13 cellular contexts compared by ENCODE assay signal in genomic region chr7:47293884-47294568, GRCh38.
DNase-seq lines count a peak whose midpoint lies in the region; ATAC-seq and TF ChIP-seq lines count a peak whose summit lies in the region.
"Had no signal": no experiment of that assay in that cellular context is flagged by ENCODE, and none has a peak within 500 bp of the region (broad histone marks: within the 10 kb centered on the region; RNA-seq: fewer than 3 reads in every experiment).

No MANE protein-coding gene starts in this region.

- peak overlapping the region in 2 of 10 experiments; percentile 1 to 28; a peak in 2 of 20 replicates for H3K4me3 ChIP-seq in BLaER1 treated with 17β-estradiol and CSF1 and Interleukin-3, amounts not matched to agents 10 nM and 100 nM
- H3K4me3 ChIP-seq in ascending aorta (no peak overlapping the region), right cardiac atrium (ENCODE audit: low read length) (no peak overlapping the region)

- no peak for DNase-seq in ascending aorta (ENCODE audit: low spot score in 2 of 2)
- peak in 1 of 3 donors; percentile 40 for DNase-seq in right cardiac atrium
- peak; percentile 62 for DNase-seq in sciatic nerve (ENCODE audit: low spot score)
- no peak for DNase-seq in NOMO-1 (lab: John Stamatoyannopoulos, UW; ENCODE audit: unreplicated experiment in 2 of 2)
- DNase-seq in CD4-positive, alpha-beta T cell, result no peak
- DNase-seq: activated B cell treated with CpG ODN at 0.5 μM for 24 hours, C1 segment of cervical spinal cord, NCI-H510A treated with DMSO at 0.1 percent for 48 hours, SHP77 treated with DMSO at 0.1 percent for 48 hours had no signal

- no peaks in the 10 kb centered on the region for H3K27me3 ChIP-seq in BLaER1 treated with 17β-estradiol and CSF1 and Interleukin-3, amounts not matched to agents 10 nM and 100 nM
- H3K27me3 ChIP-seq in ascending aorta (no peaks in the 10 kb centered on the region), right cardiac atrium (ENCODE audit: control insufficient read depth, insufficient read depth) (no peaks in the 10 kb centered on the region)
- no peaks in the 10 kb centered on the region for H3K27me3 ChIP-seq in CD4-positive, alpha-beta T cell (ENCODE audit: control insufficient read depth, insufficient read depth, low read length)

- CTCF ChIA-PET in CD4-positive, alpha-beta T cell (lab: Charles Lee), result no interaction called here

- POLR2A ChIA-PET in CD4-positive, alpha-beta T cell (lab: Charles Lee), result no interaction called here

- peak overlapping the region in 9 of 11 experiments; percentile 2 to 61 (median 42); a peak in 11 of 22 replicates for H3K9ac ChIP-seq in BLaER1 treated with 17β-estradiol and CSF1 and Interleukin-3, amounts not matched to agents 10 nM and 100 nM

- H4K20me1 ChIP-seq in BLaER1 treated with 17β-estradiol and CSF1 and Interleukin-3, amounts not matched to agents 10 nM and 100 nM, result peaks cover 0 to 100% (median 0%) of the 10 kb centered on the region in 11 experiments; a peak in 5 of 22 replicates

- peak overlapping the region in 10 of 11 experiments; percentile 48 to 94 (median 88); a peak in 20 of 22 replicates for H3K27ac ChIP-seq in BLaER1 treated with 17β-estradiol and CSF1 and Interleukin-3, amounts not matched to agents 10 nM and 100 nM
- H3K27ac ChIP-seq in ascending aorta, result peak overlapping the region; percentile 28 to 33
- peak overlapping the region; percentile 79 for H3K27ac ChIP-seq in right cardiac atrium (ENCODE audit: low read length)
- no peak overlapping the region for H3K27ac ChIP-seq in CD4-positive, alpha-beta T cell (ENCODE audit: low read depth, low read length)

- H3K9me3 ChIP-seq in BLaER1 treated with 17β-estradiol and CSF1 and Interleukin-3, amounts not matched to agents 10 nM and 100 nM (replicated peaks in 1 of 11), result peaks cover 0 to 8% (median 0%) of the 10 kb centered on the region in 11 experiments; a peak in 2 of 22 replicates
- H3K9me3 ChIP-seq in ascending aorta (no peaks in the 10 kb centered on the region), right cardiac atrium (ENCODE audit: control insufficient read depth, low read length) (no peaks in the 10 kb centered on the region)
- no peaks in the 10 kb centered on the region for H3K9me3 ChIP-seq in CD4-positive, alpha-beta T cell (ENCODE audit: control insufficient read depth, low read length)

- H3K9me3 Mint-ChIP-seq in CD4-positive, alpha-beta T cell, result no peaks in the 10 kb centered on the region
- H3K9me3 Mint-ChIP-seq: activated B cell treated with CpG ODN at 0.5 μM for 24 hours had no signal

- intact Hi-C loops in ascending aorta (cut with DNase I) (loop anchor here (5.0 kb wide), 2 partner anchors 43 to 88 kb away; no protein-coding TSS in a partner anchor), right cardiac atrium (cut with DNase I) (no loop called here), sciatic nerve (cut with DNase I) (no loop called here)
- intact Hi-C loops in CD4-positive, alpha-beta T cell (cut with DNase I, micrococcal nuclease), result no loop called here

- peak overlapping the region; percentile 43 to 90 (median 74) for H3K4me2 ChIP-seq in BLaER1 treated with 17β-estradiol and CSF1 and Interleukin-3, amounts not matched to agents 10 nM and 100 nM

- peaks cover 47 to 84% (median 74%) of the 10 kb centered on the region in 10 experiments for H3K4me1 ChIP-seq in BLaER1 treated with 17β-estradiol and CSF1 and Interleukin-3, amounts not matched to agents 10 nM and 100 nM
- H3K4me1 ChIP-seq in ascending aorta (peaks cover 0 to 20% of the 10 kb centered on the region in 2 donors), right cardiac atrium (ENCODE audit: control insufficient read depth, insufficient read depth, low read length) (peaks cover 13% of the 10 kb centered on the region)

- no peak overlapping the region for H3K27ac Mint-ChIP-seq in CD4-positive, alpha-beta T cell
- H3K27ac Mint-ChIP-seq: activated B cell treated with CpG ODN at 0.5 μM for 24 hours; stimulated activated effector memory CD8-positive, alpha-beta T cell treated with anti-CD3 and anti-CD28 coated beads, Interleukin-12 subunit alpha, Interleukin-12 subunit beta, amount 100 ng/mL, for 72 hours had no signal

- H3K36me3 Mint-ChIP-seq in CD4-positive, alpha-beta T cell (ENCODE audit: low read depth), result no peaks in the 10 kb centered on the region
- H3K36me3 Mint-ChIP-seq: stimulated activated effector memory CD8-positive, alpha-beta T cell treated with anti-CD3 and anti-CD28 coated beads, Interleukin-12 subunit alpha, Interleukin-12 subunit beta, amount 100 ng/mL, for 72 hours had no signal

- WGBS in right cardiac atrium, result 50% methylated on average over 6 of the region's 6 CpGs

- H3K36me3 ChIP-seq in BLaER1 treated with 17β-estradiol and CSF1 and Interleukin-3, amounts not matched to agents 10 nM and 100 nM, result peaks cover 24 to 100% (median 66%) of the 10 kb centered on the region in 11 experiments; a peak in 21 of 22 replicates
- peaks cover 5 to 30% of the 10 kb centered on the region in 2 donors for H3K36me3 ChIP-seq in ascending aorta

- TF ChIP-seq CTCF in ascending aorta (IDR thresholded peaks at IDR 0.05), result no peak
- no peak for TF ChIP-seq CTCF in CD4-positive, alpha-beta T cell (IDR thresholded peaks at IDR 0.05)

- H3K4me1 Mint-ChIP-seq in CD4-positive, alpha-beta T cell (ENCODE audit: low read depth), result no peaks in the 10 kb centered on the region
- H3K4me1 Mint-ChIP-seq: stimulated activated effector memory CD8-positive, alpha-beta T cell treated with anti-CD3 and anti-CD28 coated beads, Interleukin-12 subunit alpha, Interleukin-12 subunit beta, amount 100 ng/mL, for 72 hours had no signal

- no peak overlapping the region for H3K4me3 Mint-ChIP-seq in CD4-positive, alpha-beta T cell
- H3K4me3 Mint-ChIP-seq: activated B cell treated with CpG ODN at 0.5 μM for 24 hours; stimulated activated effector memory CD8-positive, alpha-beta T cell treated with anti-CD3 and anti-CD28 coated beads, Interleukin-12 subunit alpha, Interleukin-12 subunit beta, amount 100 ng/mL, for 72 hours had no signal

- ATAC-seq in right cardiac atrium (peak; percentile 28 to 49), sciatic nerve (peak; percentile 84), HG02884 (IDR thresholded peaks at IDR 0.05; ENCODE audit: unreplicated experiment) (no peak), GM21529 (IDR thresholded peaks at IDR 0.05; ENCODE audit: unreplicated experiment) (no peak)
- no peak for ATAC-seq in CD4-positive, alpha-beta T cell (ENCODE audit: poor library complexity)
- ATAC-seq: stimulated activated effector memory CD8-positive, alpha-beta T cell treated with anti-CD3 and anti-CD28 coated beads, Interleukin-12 subunit alpha, Interleukin-12 subunit beta, amount 100 ng/mL, for 72 hours had no signal

- H3K27me3 Mint-ChIP-seq in CD4-positive, alpha-beta T cell, result no peaks in the 10 kb centered on the region
- H3K27me3 Mint-ChIP-seq: activated B cell treated with CpG ODN at 0.5 μM for 24 hours had no signal

Comparison
In these comparisons a context has a peak if more than half of its experiments do, and no peak if none do; other contexts are left out.
1. ATAC-seq: peak in right cardiac atrium (2 of 2) and sciatic nerve (single experiment); none in HG02884 (single experiment), GM21529 (single experiment) and CD4-positive, alpha-beta T cell (single experiment).